9 cellular contexts compared by ENCODE assay signal in the genomic region with DNA sequence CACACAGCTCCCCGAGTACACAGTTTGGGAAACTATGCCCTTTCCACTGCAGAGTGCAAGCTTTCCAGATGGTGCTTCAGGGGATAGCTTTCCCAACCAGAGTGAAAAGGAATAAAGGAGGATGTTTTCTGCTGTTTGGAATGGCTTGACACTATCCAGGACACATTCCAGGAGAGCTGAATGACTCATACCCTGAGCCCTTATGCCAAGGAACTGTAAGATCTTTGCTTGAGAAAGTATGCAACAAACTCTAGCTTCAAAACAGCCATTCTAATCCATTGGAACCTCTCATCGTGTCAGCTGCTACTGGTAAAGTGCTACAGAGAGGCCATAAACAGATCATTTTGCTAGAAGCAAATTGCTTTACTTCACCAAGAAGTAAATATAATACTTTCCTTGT. TPM values are rescaled to one million over a fixed set of nuclear protein-coding genes. Genes with fewer than 3 reads are reported as not detected.
A peak's percentile ranks its signal among the peaks of the same experiment; 100 is the strongest.
DNase-seq lines count a peak whose midpoint lies in the region; ATAC-seq, FAIRE-seq and TF ChIP-seq lines count a peak whose summit lies in the region.
"Had no signal": no experiment of that assay in that cellular context is flagged by ENCODE, and none has a peak within 500 bp of the region (broad histone marks: within the 10 kb centered on the region; RNA-seq: fewer than 3 reads in every experiment).

No MANE protein-coding gene starts in this region.

- 14% methylated on average over 2 of the region's 2 CpGs for WGBS in right cardiac atrium
- 47 to 54% (median 53%) methylated on average over 2 of the region's 2 CpGs for WGBS in small intestine, 3 donors

- FAIRE-seq in small intestine (lab: Jason Lieb, UNC), result no peak

- intact Hi-C loops in ascending aorta (cut with DNase I), result loop anchor here (2.0 to 5.0 kb wide), 2 partner anchors 15 to 137 kb away; a partner anchor contains a TSS
- intact Hi-C loops in right cardiac atrium (cut with DNase I), result no loop called here

- H3F3A ChIP-seq in GM23338 (replicated peaks; ENCODE audit: low read depth), result no peaks in the 10 kb centered on the region

- peaks cover 4% of the 10 kb centered on the region; the same call in 1 of the 2 replicates for H4K20me1 ChIP-seq in GM23338 (replicated peaks; ENCODE audit: insufficient read depth)

- H3K36me3 ChIP-seq in GM23338 (ENCODE audit: insufficient read depth), result no peaks in the 10 kb centered on the region; the same call in 1 of the 2 replicates
- peaks cover 0 to 8% of the 10 kb centered on the region in 2 donors for H3K36me3 ChIP-seq in ascending aorta
- H3K36me3 ChIP-seq in small intestine (ENCODE audit: control insufficient read depth in 2 of 2, insufficient read depth in 2 of 2, low read length in 2 of 2), result peaks cover 0 to 13% of the 10 kb centered on the region in 2 donors

- no peak overlapping the region for H3K4me3 ChIP-seq in GM23338
- peak overlapping the region in 1 of 2 donors; percentile 46 for H3K4me3 ChIP-seq in ascending aorta
- no peak overlapping the region for H3K4me3 ChIP-seq in right cardiac atrium (ENCODE audit: low read length)
- H3K4me3 ChIP-seq in small intestine (ENCODE audit: low read depth in 1 of 2, low read length in 2 of 2), result no peak overlapping the region

- H3K4me3 Mint-ChIP-seq in GM23338, result no peak overlapping the region
- H3K4me3 Mint-ChIP-seq: T-helper 1 cell treated with Interleukin-12 subunit alpha and Interleukin-12 subunit beta and Interleukin-4 antibody, amounts not matched to agents 30 μg/mL and 1 μg/mL, for 36 hours had no signal

- H3K36me3 Mint-ChIP-seq in GM23338 (ENCODE audit: low read depth), result peaks cover 24% of the 10 kb centered on the region; the same call in 2 of the 3 replicates

- H3K27me3 ChIP-seq in GM23338 (ENCODE audit: insufficient read depth), result no peaks in the 10 kb centered on the region
- H3K27me3 ChIP-seq in ascending aorta, result no peaks in the 10 kb centered on the region
- H3K27me3 ChIP-seq in right cardiac atrium (ENCODE audit: control insufficient read depth, insufficient read depth), result no peaks in the 10 kb centered on the region
- H3K27me3 ChIP-seq in small intestine (ENCODE audit: control insufficient read depth in 2 of 2, insufficient read depth in 2 of 2, low read length in 2 of 2), result no peaks in the 10 kb centered on the region

- H3K9me3 ChIP-seq in ascending aorta (no peaks in the 10 kb centered on the region), right cardiac atrium (ENCODE audit: control insufficient read depth, low read length) (no peaks in the 10 kb centered on the region), small intestine (ENCODE audit: control insufficient read depth, low read depth) (no peaks in the 10 kb centered on the region)

- H3K27me3 Mint-ChIP-seq in GM23338 (ENCODE audit: insufficient read depth, low read depth, poor library complexity), result no peaks in the 10 kb centered on the region

- TF ChIP-seq CTCF in GM23338 (conservative IDR thresholded peaks at IDR 0.05; ENCODE audit: low read depth in 2 of 2), result no peak
- TF ChIP-seq CTCF in ascending aorta (IDR thresholded peaks at IDR 0.05), result no peak

- no peak overlapping the region for H2AFZ ChIP-seq in GM23338

- H3K27ac Mint-ChIP-seq in GM23338, result no peak overlapping the region
- H3K27ac Mint-ChIP-seq: T-helper 1 cell treated with Interleukin-12 subunit alpha and Interleukin-12 subunit beta and Interleukin-4 antibody, amounts not matched to agents 30 μg/mL and 1 μg/mL, for 36 hours had no signal

- no peaks in the 10 kb centered on the region for H3K9me3 Mint-ChIP-seq in GM23338
- H3K9me3 Mint-ChIP-seq: T-helper 1 cell treated with Interleukin-12 subunit alpha and Interleukin-12 subunit beta and Interleukin-4 antibody, amounts not matched to agents 30 μg/mL and 1 μg/mL, for 36 hours had no signal

- DNase-seq in GM23338 (ENCODE audit: low spot score) (peak; percentile 35), ascending aorta (ENCODE audit: low spot score in 2 of 2) (peak in 1 of 2 donors; percentile 80), right cardiac atrium (peak in 1 of 3 donors; percentile 52), small intestine (peak; percentile 18), ecto neural progenitor cell (ENCODE audit: low spot score) (no peak), NCI-H1048 (lab: John Stamatoyannopoulos, UW) (no peak), D341Med (ENCODE audit: low spot score) (no peak)

- ATAC-seq in GM23338, result peak; percentile 46; the same call in 2 of the 3 replicates
- peak; percentile 96 to 97 for ATAC-seq in right cardiac atrium
- no peak for ATAC-seq in GM18868 (IDR thresholded peaks at IDR 0.05; ENCODE audit: unreplicated experiment)

- H3K4me2 ChIP-seq in GM23338, result no peak overlapping the region

- H3K4me1 ChIP-seq in GM23338 (ENCODE audit: insufficient read depth), result no peaks in the 10 kb centered on the region
- H3K4me1 ChIP-seq in ascending aorta, result peaks cover 10 to 61% of the 10 kb centered on the region in 2 donors
- H3K4me1 ChIP-seq in right cardiac atrium (ENCODE audit: control insufficient read depth, insufficient read depth, low read length), result peaks cover 8% of the 10 kb centered on the region
- no peaks in the 10 kb centered on the region for H3K4me1 ChIP-seq in small intestine (ENCODE audit: control insufficient read depth in 2 of 2, insufficient read depth in 1 of 2, low read depth in 1 of 2, low read length in 1 of 2)

- no peaks in the 10 kb centered on the region for H3K4me1 Mint-ChIP-seq in GM23338

- H3K9me2 ChIP-seq in GM23338 (ENCODE audit: insufficient read depth), result no peaks in the 10 kb centered on the region

- H3K27ac ChIP-seq in GM23338 (ENCODE audit: low read depth) (peak overlapping the region; percentile 67), ascending aorta (peak overlapping the region; percentile 82 to 84), right cardiac atrium (ENCODE audit: low read length) (peak overlapping the region; percentile 84), small intestine (ENCODE audit: low read depth in 1 of 2, low read length in 1 of 2) (no peak overlapping the region)

- 0 out of 2 replicates have a peak, but pooled peaks cover 9% of the 10 kb centered on the region for H3K79me2 ChIP-seq in GM23338 (replicated peaks; ENCODE audit: insufficient read depth)

TF ChIP-seq in GM23338, 12 proteins besides CTCF, POLR2A, EP300 and RAD21 (continues in another document):
- TF ChIP-seq, protein P1, sequence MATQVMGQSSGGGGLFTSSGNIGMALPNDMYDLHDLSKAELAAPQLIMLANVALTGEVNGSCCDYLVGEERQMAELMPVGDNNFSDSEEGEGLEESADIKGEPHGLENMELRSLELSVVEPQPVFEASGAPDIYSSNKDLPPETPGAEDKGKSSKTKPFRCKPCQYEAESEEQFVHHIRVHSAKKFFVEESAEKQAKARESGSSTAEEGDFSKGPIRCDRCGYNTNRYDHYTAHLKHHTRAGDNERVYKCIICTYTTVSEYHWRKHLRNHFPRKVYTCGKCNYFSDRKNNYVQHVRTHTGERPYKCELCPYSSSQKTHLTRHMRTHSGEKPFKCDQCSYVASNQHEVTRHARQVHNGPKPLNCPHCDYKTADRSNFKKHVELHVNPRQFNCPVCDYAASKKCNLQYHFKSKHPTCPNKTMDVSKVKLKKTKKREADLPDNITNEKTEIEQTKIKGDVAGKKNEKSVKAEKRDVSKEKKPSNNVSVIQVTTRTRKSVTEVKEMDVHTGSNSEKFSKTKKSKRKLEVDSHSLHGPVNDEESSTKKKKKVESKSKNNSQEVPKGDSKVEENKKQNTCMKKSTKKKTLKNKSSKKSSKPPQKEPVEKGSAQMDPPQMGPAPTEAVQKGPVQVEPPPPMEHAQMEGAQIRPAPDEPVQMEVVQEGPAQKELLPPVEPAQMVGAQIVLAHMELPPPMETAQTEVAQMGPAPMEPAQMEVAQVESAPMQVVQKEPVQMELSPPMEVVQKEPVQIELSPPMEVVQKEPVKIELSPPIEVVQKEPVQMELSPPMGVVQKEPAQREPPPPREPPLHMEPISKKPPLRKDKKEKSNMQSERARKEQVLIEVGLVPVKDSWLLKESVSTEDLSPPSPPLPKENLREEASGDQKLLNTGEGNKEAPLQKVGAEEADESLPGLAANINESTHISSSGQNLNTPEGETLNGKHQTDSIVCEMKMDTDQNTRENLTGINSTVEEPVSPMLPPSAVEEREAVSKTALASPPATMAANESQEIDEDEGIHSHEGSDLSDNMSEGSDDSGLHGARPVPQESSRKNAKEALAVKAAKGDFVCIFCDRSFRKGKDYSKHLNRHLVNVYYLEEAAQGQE (IDR thresholded peaks at IDR 0.05; ENCODE audit: unreplicated experiment), result no peak

RNA-seq across cellular contexts. Expression of a gene that starts 33.6 kb away (rescaled TPM):
- total RNA-seq in GM23338 (2014; rRNA removed; shearing (Covaris generic)), result 44.4 and 55.2 TPM in 2 replicates
- polyA plus RNA-seq in GM23338 (2016; fragmentation: Nextera tagmentation; extraction: Ambion mirVana), result 12.1 and 12.9 TPM in 2 replicates
- 16.2 TPM for total RNA-seq in ascending aorta
- total RNA-seq in right cardiac atrium, result 10 to 100 TPM; 24.1 to 27.1 (median 25.4) TPM
- polyA plus RNA-seq in right cardiac atrium, result 8.6 TPM
- 10 to 100 TPM in 1 of 3 donors, 1 to 10 TPM in 2; 5.7 to 14.4 (median 8.9) TPM for polyA plus RNA-seq in small intestine

Comparison
In these comparisons a context has a peak if more than half of its experiments do, and no peak if none do; other contexts are left out.
1. DNase-seq: peak in GM23338 (single experiment) and small intestine (single experiment); none in ecto neural progenitor cell (single experiment), NCI-H1048 (single experiment) and D341Med (single experiment).
2. H3K27ac ChIP-seq: peak in GM23338 (single experiment), ascending aorta (2 of 2) and right cardiac atrium (single experiment); none in small intestine (0 of 2).